ENCODE assay signal across 8 cellular contexts in genomic region chr4:139082750-139083532, GRCh38.
DNase-seq lines count a peak whose midpoint lies in the region; ATAC-seq and TF ChIP-seq lines count a peak whose summit lies in the region.

No MANE protein-coding gene starts in this region.

- WGBS in lung, 2 donors: 0% methylated on average over 33 of the region's 33 CpGs

- peak; percentile 85 for ATAC-seq in GM21360 (IDR thresholded peaks at IDR 0.05; ENCODE audit: unreplicated experiment)
- ATAC-seq in lung (ENCODE audit: insufficient read depth, low FRiP score): peak; percentile 83

- DNase-seq in COLO829 (ENCODE audit: low spot score): peak; percentile 97
- DNase-seq in HT-29 (ENCODE audit: low spot score): peak; percentile 97
- DNase-seq in NK-92 treated with Interleukin-12 subunit alpha and Interleukin-12 subunit beta, amount 100 ng/mL, for 24 hours (lab: John Stamatoyannopoulos, UW): peak; percentile 87
- peak; percentile 72 to 81 for DNase-seq in activated CD8-positive, alpha-beta memory T cell treated with anti-CD3 and anti-CD28 coated beads for 4 hours (ENCODE audit: low read depth in 2 of 2)
- DNase-seq in effector CD8-positive, alpha-beta T cell (lab: John Stamatoyannopoulos, UW): peak; percentile 89
- peak; percentile 95 for DNase-seq in lung (ENCODE audit: low spot score)
- DNase-seq in stimulated activated CD4-positive, alpha-beta T cell treated with anti-CD3 and anti-CD28 coated beads, TNF-alpha, amount 100 ng/mL, for 24 hours (ENCODE audit: low read depth in 3 of 3): peak; percentile 80 to 93 (median 85)

- no peaks in the 10 kb centered on the region for H3K27me3 ChIP-seq in lung (ENCODE audit: control insufficient read depth, insufficient read depth)

- no peaks in the 10 kb centered on the region for H3K36me3 ChIP-seq in lung (ENCODE audit: control insufficient read depth in 2 of 2, insufficient read depth in 2 of 2, low read length in 2 of 2)

- no peaks in the 10 kb centered on the region for H3K9me3 ChIP-seq in lung (ENCODE audit: control insufficient read depth in 2 of 2, insufficient read depth in 1 of 2, low read length in 1 of 2)

- H3K4me1 ChIP-seq in lung (ENCODE audit: control insufficient read depth in 2 of 2, insufficient read depth in 2 of 2, low read length in 2 of 2): no peaks in the 10 kb centered on the region

- peak overlapping the region; percentile 91 to 93 for H3K27ac ChIP-seq in lung (ENCODE audit: low read depth in 1 of 2, low read length in 1 of 2)

- peak overlapping the region; percentile 72 for H3K4me3 ChIP-seq in lung

- TF ChIP-seq CTCF in lung (IDR thresholded peaks at IDR 0.05; ENCODE audit: control extremely low read depth, extremely low read depth): no peak

Comparison
In these comparisons a context has a peak if more than half of its experiments do, and no peak if none do; other contexts are left out.
1. Peak in every context shown above with its lines: DNase-seq, ATAC-seq, H3K4me3 ChIP-seq and H3K27ac ChIP-seq.